24 cellular contexts compared by ENCODE assay signal in the genomic region with DNA sequence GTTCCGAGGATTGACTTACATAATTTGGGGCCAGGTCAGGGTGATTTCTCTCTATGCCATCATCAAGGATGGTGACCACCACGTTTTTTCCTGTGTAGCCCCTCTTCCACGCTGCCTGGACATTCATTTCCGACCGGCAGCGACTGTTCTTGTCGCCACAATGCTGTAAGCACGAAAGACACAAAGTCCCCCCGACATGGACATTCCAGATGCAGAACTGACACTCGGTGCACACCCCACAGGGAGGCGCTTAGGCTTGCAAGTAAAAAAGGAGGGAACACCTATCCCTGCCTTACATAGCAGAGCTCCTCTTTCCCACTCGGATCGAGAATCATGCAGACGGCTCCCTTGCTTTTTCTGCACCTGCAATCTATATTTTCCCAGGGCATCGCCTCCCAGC.
"Had no signal": no experiment of that assay in that cellular context is flagged by ENCODE, and none has a peak within 500 bp of the region (broad histone marks: within the 10 kb centered on the region; RNA-seq: fewer than 3 reads in every experiment).

No MANE protein-coding gene starts in this region.

- H2AFZ ChIP-seq: hepatocyte had no signal

- H3K4me1 Mint-ChIP-seq: stimulated activated effector memory CD8-positive, alpha-beta T cell treated with anti-CD3 and anti-CD28 coated beads, Interleukin-12 subunit alpha, Interleukin-12 subunit beta, amount 100 ng/mL, for 72 hours had no signal

- H3K4me3 Mint-ChIP-seq: naive thymus-derived CD8-positive, alpha-beta T cell; nephron; neural crest cell; stimulated activated effector memory CD8-positive, alpha-beta T cell treated with anti-CD3 and anti-CD28 coated beads, Interleukin-12 subunit alpha, Interleukin-12 subunit beta, amount 100 ng/mL, for 72 hours; stimulated activated naive CD8-positive, alpha-beta T cell treated with anti-CD3 and anti-CD28 coated beads, Interleukin-15, Interleukin-2, amounts not matched to agents 100 ng/mL and 50 ng/mL, for 24 hours; type B pancreatic cell had no signal

- ATAC-seq: left lung; lower lobe of right lung; naive thymus-derived CD8-positive, alpha-beta T cell; right cardiac atrium; stimulated activated effector memory CD8-positive, alpha-beta T cell treated with anti-CD3 and anti-CD28 coated beads, Interleukin-12 subunit alpha, Interleukin-12 subunit beta, amount 100 ng/mL, for 72 hours had no signal

- H3K36me3 Mint-ChIP-seq: naive thymus-derived CD8-positive, alpha-beta T cell; stimulated activated effector memory CD8-positive, alpha-beta T cell treated with anti-CD3 and anti-CD28 coated beads, Interleukin-12 subunit alpha, Interleukin-12 subunit beta, amount 100 ng/mL, for 72 hours; type B pancreatic cell had no signal

- H3K9me3 ChIP-seq: left lung, lower lobe of right lung, ovary, sigmoid colon, spleen, tibial nerve, vagina had no signal

- H3K9me3 Mint-ChIP-seq: naive thymus-derived CD8-positive, alpha-beta T cell; nephron; neural crest cell; stimulated activated effector memory CD8-positive, alpha-beta T cell treated with anti-CD3 and anti-CD28 coated beads, Interleukin-12 subunit alpha, Interleukin-12 subunit beta, amount 100 ng/mL, for 72 hours; stimulated activated naive CD8-positive, alpha-beta T cell treated with anti-CD3 and anti-CD28 coated beads, Interleukin-15, Interleukin-2, amounts not matched to agents 100 ng/mL and 50 ng/mL, for 24 hours; type B pancreatic cell had no signal

- H3K4me1 ChIP-seq: left lung, lower lobe of right lung, sigmoid colon, tibial nerve, vagina had no signal

- H3K27me3 ChIP-seq: hepatocyte, ovary, spleen, tibial nerve, vagina had no signal

- H3K27ac Mint-ChIP-seq: naive thymus-derived CD8-positive, alpha-beta T cell; nephron; progenitor cell of endocrine pancreas; stimulated activated effector memory CD8-positive, alpha-beta T cell treated with anti-CD3 and anti-CD28 coated beads, Interleukin-12 subunit alpha, Interleukin-12 subunit beta, amount 100 ng/mL, for 72 hours; stimulated activated naive CD8-positive, alpha-beta T cell treated with anti-CD3 and anti-CD28 coated beads, Interleukin-15, Interleukin-2, amounts not matched to agents 100 ng/mL and 50 ng/mL, for 24 hours; type B pancreatic cell had no signal

- H3K4me2 ChIP-seq: hepatocyte had no signal

- H3K36me3 ChIP-seq: left lung, lower lobe of right lung, ovary, sigmoid colon, tibial nerve, vagina had no signal

- H3K79me2 ChIP-seq: hepatocyte had no signal

- H3K4me3 ChIP-seq: hepatocyte, left lung, lower lobe of right lung, ovary, sigmoid colon, spleen, tibial nerve, vagina had no signal

- H3K27ac ChIP-seq: hepatocyte, left lung, lower lobe of right lung, ovary, sigmoid colon, spleen, tibial nerve, vagina had no signal

- DNase-seq: islet precursor cell; left lung; lower lobe of right lung; mammary epithelial cell; mesenchymal stem cell; naive thymus-derived CD8-positive, alpha-beta T cell; nucleus accumbens; ovary; right cardiac atrium; sigmoid colon; small intestine; spleen; stimulated activated CD4-positive, alpha-beta T cell treated with anti-CD3 and anti-CD28 coated beads, Interleukin-4, amount 100 ng/mL, for 24 hours; stimulated activated naive CD4-positive, alpha-beta T cell; substantia nigra had no signal
